ENCODE assay signal across 1 cellular context in the genomic region with DNA sequence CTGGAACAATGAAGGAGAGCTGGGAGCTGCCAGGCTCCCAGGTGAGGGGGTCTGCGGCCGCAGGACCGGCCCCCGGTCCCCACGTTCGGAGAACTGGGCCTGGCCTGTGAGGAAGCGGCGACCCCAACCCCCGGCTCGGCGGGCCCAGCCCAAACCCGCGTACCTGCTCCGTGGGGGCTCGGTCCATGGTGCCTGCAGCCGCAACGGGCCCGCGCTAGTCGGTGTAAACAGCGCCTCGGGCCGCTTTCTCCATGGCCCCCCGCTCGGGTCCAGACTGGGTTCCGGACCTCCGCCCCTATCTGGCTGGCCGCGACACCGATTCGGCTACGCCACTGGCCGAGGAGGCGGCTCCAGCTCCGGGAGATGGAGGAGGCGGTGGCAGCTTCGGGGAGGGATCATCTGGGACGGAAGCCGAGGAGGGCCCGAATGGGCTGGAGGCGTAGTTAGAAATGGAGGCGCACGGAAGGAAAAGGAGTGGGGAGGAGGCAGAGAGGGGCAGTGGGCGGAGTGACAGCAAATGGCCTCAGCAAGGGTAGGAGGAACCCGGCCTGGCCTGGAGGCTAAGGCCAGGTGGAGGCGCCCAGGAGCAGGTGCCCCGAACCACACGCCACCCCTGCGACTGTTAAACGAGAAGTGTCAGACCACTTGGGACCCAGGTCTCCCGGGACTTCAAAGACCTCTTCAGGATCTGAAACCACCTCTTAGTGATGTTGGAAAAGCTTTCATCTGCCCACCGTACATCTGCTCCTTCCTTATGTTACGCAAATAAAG.
TF ChIP-seq lines count a peak whose summit lies in the region.

A gene with protein sequence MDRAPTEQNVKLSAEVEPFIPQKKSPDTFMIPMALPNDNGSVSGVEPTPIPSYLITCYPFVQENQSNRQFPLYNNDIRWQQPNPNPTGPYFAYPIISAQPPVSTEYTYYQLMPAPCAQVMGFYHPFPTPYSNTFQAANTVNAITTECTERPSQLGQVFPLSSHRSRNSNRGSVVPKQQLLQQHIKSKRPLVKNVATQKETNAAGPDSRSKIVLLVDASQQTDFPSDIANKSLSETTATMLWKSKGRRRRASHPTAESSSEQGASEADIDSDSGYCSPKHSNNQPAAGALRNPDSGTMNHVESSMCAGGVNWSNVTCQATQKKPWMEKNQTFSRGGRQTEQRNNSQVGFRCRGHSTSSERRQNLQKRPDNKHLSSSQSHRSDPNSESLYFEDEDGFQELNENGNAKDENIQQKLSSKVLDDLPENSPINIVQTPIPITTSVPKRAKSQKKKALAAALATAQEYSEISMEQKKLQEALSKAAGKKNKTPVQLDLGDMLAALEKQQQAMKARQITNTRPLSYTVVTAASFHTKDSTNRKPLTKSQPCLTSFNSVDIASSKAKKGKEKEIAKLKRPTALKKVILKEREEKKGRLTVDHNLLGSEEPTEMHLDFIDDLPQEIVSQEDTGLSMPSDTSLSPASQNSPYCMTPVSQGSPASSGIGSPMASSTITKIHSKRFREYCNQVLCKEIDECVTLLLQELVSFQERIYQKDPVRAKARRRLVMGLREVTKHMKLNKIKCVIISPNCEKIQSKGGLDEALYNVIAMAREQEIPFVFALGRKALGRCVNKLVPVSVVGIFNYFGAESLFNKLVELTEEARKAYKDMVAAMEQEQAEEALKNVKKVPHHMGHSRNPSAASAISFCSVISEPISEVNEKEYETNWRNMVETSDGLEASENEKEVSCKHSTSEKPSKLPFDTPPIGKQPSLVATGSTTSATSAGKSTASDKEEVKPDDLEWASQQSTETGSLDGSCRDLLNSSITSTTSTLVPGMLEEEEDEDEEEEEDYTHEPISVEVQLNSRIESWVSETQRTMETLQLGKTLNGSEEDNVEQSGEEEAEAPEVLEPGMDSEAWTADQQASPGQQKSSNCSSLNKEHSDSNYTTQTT (minus strand): TSS at position 334 of the 771 bp plus-strand sequence. CDS start 147 bp downstream, at position 187.

TF ChIP-seq in HepG2, 621 proteins besides CTCF, POLR2A, EP300 and RAD21 (continued from another document and continues in another):
- TF ChIP-seq ZBED4 (CRISPR knock-in tag; IDR thresholded peaks at IDR 0.05; ENCODE audit: borderline replicate concordance): peak; percentile 95
- peak; percentile 73; the same call in 1 of the 2 replicates for TF ChIP-seq NAIF1 (CRISPR knock-in tag; IDR thresholded peaks at IDR 0.05; ENCODE audit: borderline replicate concordance)
- no peak for TF ChIP-seq ZNF562 (CRISPR knock-in tag; IDR thresholded peaks at IDR 0.05; ENCODE audit: borderline replicate concordance)
- TF ChIP-seq MEIS2 (CRISPR knock-in tag; IDR thresholded peaks at IDR 0.05): peak; percentile 94; the same call in 1 of the 2 replicates
- TF ChIP-seq, protein P1, sequence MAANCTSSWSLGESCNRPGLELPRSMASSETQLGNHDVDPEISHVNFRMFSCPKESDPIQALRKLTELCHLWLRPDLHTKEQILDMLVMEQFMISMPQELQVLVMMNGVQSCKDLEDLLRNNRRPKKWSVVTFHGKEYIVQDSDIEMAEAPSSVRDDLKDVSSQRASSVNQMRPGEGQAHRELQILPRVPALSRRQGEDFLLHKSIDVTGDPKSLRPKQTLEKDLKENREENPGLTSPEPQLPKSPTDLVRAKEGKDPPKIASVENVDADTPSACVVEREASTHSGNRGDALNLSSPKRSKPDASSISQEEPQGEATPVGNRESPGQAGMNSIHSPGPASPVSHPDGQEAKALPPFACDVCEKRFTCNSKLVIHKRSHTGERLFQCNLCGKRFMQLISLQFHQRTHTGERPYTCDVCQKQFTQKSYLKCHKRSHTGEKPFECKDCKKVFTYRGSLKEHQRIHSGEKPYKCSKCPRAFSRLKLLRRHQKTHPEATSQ (CRISPR knock-in tag; IDR thresholded peaks at IDR 0.05; ENCODE audit: borderline replicate concordance): peak; percentile 100; the same call in 1 of the 2 replicates
- TF ChIP-seq, protein P2, sequence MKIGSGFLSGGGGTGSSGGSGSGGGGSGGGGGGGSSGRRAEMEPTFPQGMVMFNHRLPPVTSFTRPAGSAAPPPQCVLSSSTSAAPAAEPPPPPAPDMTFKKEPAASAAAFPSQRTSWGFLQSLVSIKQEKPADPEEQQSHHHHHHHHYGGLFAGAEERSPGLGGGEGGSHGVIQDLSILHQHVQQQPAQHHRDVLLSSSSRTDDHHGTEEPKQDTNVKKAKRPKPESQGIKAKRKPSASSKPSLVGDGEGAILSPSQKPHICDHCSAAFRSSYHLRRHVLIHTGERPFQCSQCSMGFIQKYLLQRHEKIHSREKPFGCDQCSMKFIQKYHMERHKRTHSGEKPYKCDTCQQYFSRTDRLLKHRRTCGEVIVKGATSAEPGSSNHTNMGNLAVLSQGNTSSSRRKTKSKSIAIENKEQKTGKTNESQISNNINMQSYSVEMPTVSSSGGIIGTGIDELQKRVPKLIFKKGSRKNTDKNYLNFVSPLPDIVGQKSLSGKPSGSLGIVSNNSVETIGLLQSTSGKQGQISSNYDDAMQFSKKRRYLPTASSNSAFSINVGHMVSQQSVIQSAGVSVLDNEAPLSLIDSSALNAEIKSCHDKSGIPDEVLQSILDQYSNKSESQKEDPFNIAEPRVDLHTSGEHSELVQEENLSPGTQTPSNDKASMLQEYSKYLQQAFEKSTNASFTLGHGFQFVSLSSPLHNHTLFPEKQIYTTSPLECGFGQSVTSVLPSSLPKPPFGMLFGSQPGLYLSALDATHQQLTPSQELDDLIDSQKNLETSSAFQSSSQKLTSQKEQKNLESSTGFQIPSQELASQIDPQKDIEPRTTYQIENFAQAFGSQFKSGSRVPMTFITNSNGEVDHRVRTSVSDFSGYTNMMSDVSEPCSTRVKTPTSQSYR (CRISPR knock-in tag; IDR thresholded peaks at IDR 0.05; ENCODE audit: borderline replicate concordance): peak; percentile 53; the same call in 1 of the 2 replicates
- 0 out of 2 replicates have a peak, but pooled peaks have one; percentile 31 for TF ChIP-seq TFE3 (CRISPR knock-in tag; IDR thresholded peaks at IDR 0.05)
- TF ChIP-seq HDAC2 (CRISPR knock-in tag; IDR thresholded peaks at IDR 0.05): peak; percentile 84
- TF ChIP-seq ERF (CRISPR knock-in tag; IDR thresholded peaks at IDR 0.05): peak; percentile 89
- TF ChIP-seq CSRNP2 (CRISPR knock-in tag; conservative IDR thresholded peaks at IDR 0.05; ENCODE audit: low read depth): no peak
- TF ChIP-seq SMC3 (IDR thresholded peaks at IDR 0.05; ENCODE audit: low read length): peak; percentile 37; the same call in 1 of the 2 replicates
- TF ChIP-seq AKAP8 (CRISPR knock-in tag; IDR thresholded peaks at IDR 0.05): peak; percentile 47; the same call in 1 of the 2 replicates
- no peak for TF ChIP-seq ZFP36L2 (CRISPR knock-in tag; IDR thresholded peaks at IDR 0.05)
- no peak for TF ChIP-seq ZNF496 (CRISPR knock-in tag; IDR thresholded peaks at IDR 0.05; ENCODE audit: insufficient replicate concordance)
- 0 out of 2 replicates have a peak, but pooled peaks have one; percentile 63 for TF ChIP-seq HNRNPL (IDR thresholded peaks at IDR 0.05; ENCODE audit: low read depth, low read length)
- no peak for TF ChIP-seq JDP2 (CRISPR knock-in tag; IDR thresholded peaks at IDR 0.05; ENCODE audit: borderline replicate concordance)
- TF ChIP-seq ZNF207 (IDR thresholded peaks at IDR 0.05; ENCODE audit: borderline replicate concordance): no peak
- TF ChIP-seq NR2F1 (CRISPR knock-in tag; IDR thresholded peaks at IDR 0.05): no peak
- TF ChIP-seq ZNF605 (CRISPR knock-in tag; IDR thresholded peaks at IDR 0.05): peak; percentile 78
- TF ChIP-seq HMGA1 (CRISPR knock-in tag; conservative IDR thresholded peaks at IDR 0.05): no peak
- TF ChIP-seq DMAP1 (CRISPR knock-in tag; IDR thresholded peaks at IDR 0.05): peak; percentile 70
- TF ChIP-seq ZNF513 (CRISPR knock-in tag; conservative IDR thresholded peaks at IDR 0.05): no peak
- TF ChIP-seq FOSL2 (CRISPR knock-in tag; IDR thresholded peaks at IDR 0.05): peak; percentile 71
- no peak for TF ChIP-seq MLXIP (CRISPR knock-in tag; IDR thresholded peaks at IDR 0.05; ENCODE audit: borderline replicate concordance)
- TF ChIP-seq, protein P3, sequence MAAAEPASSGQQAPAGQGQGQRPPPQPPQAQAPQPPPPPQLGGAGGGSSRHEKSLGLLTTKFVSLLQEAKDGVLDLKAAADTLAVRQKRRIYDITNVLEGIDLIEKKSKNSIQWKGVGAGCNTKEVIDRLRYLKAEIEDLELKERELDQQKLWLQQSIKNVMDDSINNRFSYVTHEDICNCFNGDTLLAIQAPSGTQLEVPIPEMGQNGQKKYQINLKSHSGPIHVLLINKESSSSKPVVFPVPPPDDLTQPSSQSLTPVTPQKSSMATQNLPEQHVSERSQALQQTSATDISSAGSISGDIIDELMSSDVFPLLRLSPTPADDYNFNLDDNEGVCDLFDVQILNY (CRISPR knock-in tag; conservative IDR thresholded peaks at IDR 0.05): no peak
- TF ChIP-seq ZNF501 (CRISPR knock-in tag; IDR thresholded peaks at IDR 0.05): peak; percentile 97
- peak; percentile 76 for TF ChIP-seq SOX5 (CRISPR knock-in tag; IDR thresholded peaks at IDR 0.05; ENCODE audit: borderline replicate concordance)
- TF ChIP-seq ARID2 (CRISPR knock-in tag; IDR thresholded peaks at IDR 0.05; ENCODE audit: borderline replicate concordance): no peak
- no peak for TF ChIP-seq MTA3 (CRISPR knock-in tag; IDR thresholded peaks at IDR 0.05)
- peak; percentile 81 for TF ChIP-seq KLF15 (CRISPR knock-in tag; IDR thresholded peaks at IDR 0.05; ENCODE audit: borderline replicate concordance)
